17 cellular contexts compared by ENCODE assay signal in the genomic region with DNA sequence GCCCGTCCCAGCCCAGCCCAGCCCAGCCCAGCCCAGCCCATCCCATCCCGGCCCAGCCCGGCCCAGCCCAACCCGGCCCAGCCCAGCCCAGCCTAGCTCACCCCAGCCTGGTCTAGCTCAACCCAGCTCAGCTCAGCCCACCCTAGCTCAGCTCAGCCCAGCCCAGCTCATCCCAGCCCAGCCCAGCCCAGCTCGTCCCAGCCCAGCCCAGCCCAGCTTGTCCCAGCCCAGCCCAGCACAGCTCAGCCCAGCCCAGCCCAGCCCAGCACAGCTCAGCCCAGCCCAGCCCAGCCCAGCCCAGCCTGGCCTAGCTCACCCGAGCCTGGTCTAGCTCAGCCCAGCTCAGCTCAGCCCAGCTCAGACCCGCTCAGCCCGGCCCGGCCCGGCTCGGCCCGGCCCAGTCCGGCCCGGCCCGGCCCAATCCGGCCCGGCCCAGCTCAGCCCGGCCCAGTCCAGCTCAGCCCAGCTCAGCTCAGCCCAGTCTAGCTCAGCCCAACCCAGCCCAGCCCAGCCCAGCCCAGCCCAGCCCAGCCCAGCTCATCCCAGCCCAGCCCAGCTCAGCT.
"Had no signal": no experiment of that assay in that cellular context is flagged by ENCODE, and none has a peak within 500 bp of the region (broad histone marks: within the 10 kb centered on the region; RNA-seq: fewer than 3 reads in every experiment).

No MANE protein-coding gene starts in this region.

- H3K36me3 Mint-ChIP-seq: naive B cell; stimulated activated effector memory CD8-positive, alpha-beta T cell treated with anti-CD3 and anti-CD28 coated beads, Interleukin-12 subunit alpha, Interleukin-12 subunit beta, amount 100 ng/mL, for 72 hours had no signal

- DNase-seq: colonic mucosa; effector CD4-positive, alpha-beta T cell; hippocampal formation; kidney glomerular epithelial cell; mesendoderm; naive B cell; ovary; small intestine; stimulated activated CD4-positive, alpha-beta T cell treated with anti-CD3 and anti-CD28 coated beads, Interleukin-12 subunit alpha, Interleukin-12 subunit beta, amount 100 ng/mL, for 4 hours; stimulated activated CD8-positive, alpha-beta memory T cell treated with anti-CD3 and anti-CD28 coated beads, Interleukin-4, amount 100 ng/mL, for 48 hours; tibial artery had no signal

- H3K27me3 ChIP-seq: colonic mucosa, heart left ventricle, neutrophil, ovary, tibial artery had no signal

- ATAC-seq: right cardiac atrium; stimulated activated effector memory CD8-positive, alpha-beta T cell treated with anti-CD3 and anti-CD28 coated beads, Interleukin-12 subunit alpha, Interleukin-12 subunit beta, amount 100 ng/mL, for 72 hours had no signal

- H3K4me3 Mint-ChIP-seq: stimulated activated effector memory CD8-positive, alpha-beta T cell treated with anti-CD3 and anti-CD28 coated beads, Interleukin-12 subunit alpha, Interleukin-12 subunit beta, amount 100 ng/mL, for 72 hours; stimulated activated naive CD8-positive, alpha-beta T cell treated with anti-CD3 and anti-CD28 coated beads, Interleukin-15, Interleukin-2, amounts not matched to agents 100 ng/mL and 50 ng/mL, for 24 hours had no signal

- H3K27me3 Mint-ChIP-seq: naive B cell; progenitor cell of endocrine pancreas; stimulated activated naive CD8-positive, alpha-beta T cell treated with anti-CD3 and anti-CD28 coated beads, Interleukin-15, Interleukin-2, amounts not matched to agents 100 ng/mL and 50 ng/mL, for 24 hours had no signal

- H3K27ac ChIP-seq: colonic mucosa, heart left ventricle, neutrophil, ovary, tibial artery had no signal

- H3K4me1 Mint-ChIP-seq: stimulated activated effector memory CD8-positive, alpha-beta T cell treated with anti-CD3 and anti-CD28 coated beads, Interleukin-12 subunit alpha, Interleukin-12 subunit beta, amount 100 ng/mL, for 72 hours had no signal

- H3K9me3 ChIP-seq: colonic mucosa, heart left ventricle, neutrophil, tibial artery had no signal

- H3K4me3 ChIP-seq: colonic mucosa, heart left ventricle, ovary, tibial artery had no signal

- H3K4me1 ChIP-seq: colonic mucosa, heart left ventricle, tibial artery had no signal

- H3K36me3 ChIP-seq: colonic mucosa, heart left ventricle, neutrophil, ovary, tibial artery had no signal

- H3K27ac Mint-ChIP-seq: progenitor cell of endocrine pancreas; stimulated activated effector memory CD8-positive, alpha-beta T cell treated with anti-CD3 and anti-CD28 coated beads, Interleukin-12 subunit alpha, Interleukin-12 subunit beta, amount 100 ng/mL, for 72 hours; stimulated activated naive CD8-positive, alpha-beta T cell treated with anti-CD3 and anti-CD28 coated beads, Interleukin-15, Interleukin-2, amounts not matched to agents 100 ng/mL and 50 ng/mL, for 24 hours had no signal

- H3K9me3 Mint-ChIP-seq: naive B cell; stimulated activated effector memory CD8-positive, alpha-beta T cell treated with anti-CD3 and anti-CD28 coated beads, Interleukin-12 subunit alpha, Interleukin-12 subunit beta, amount 100 ng/mL, for 72 hours; stimulated activated naive CD8-positive, alpha-beta T cell treated with anti-CD3 and anti-CD28 coated beads, Interleukin-15, Interleukin-2, amounts not matched to agents 100 ng/mL and 50 ng/mL, for 24 hours had no signal
